In the genomic region with DNA sequence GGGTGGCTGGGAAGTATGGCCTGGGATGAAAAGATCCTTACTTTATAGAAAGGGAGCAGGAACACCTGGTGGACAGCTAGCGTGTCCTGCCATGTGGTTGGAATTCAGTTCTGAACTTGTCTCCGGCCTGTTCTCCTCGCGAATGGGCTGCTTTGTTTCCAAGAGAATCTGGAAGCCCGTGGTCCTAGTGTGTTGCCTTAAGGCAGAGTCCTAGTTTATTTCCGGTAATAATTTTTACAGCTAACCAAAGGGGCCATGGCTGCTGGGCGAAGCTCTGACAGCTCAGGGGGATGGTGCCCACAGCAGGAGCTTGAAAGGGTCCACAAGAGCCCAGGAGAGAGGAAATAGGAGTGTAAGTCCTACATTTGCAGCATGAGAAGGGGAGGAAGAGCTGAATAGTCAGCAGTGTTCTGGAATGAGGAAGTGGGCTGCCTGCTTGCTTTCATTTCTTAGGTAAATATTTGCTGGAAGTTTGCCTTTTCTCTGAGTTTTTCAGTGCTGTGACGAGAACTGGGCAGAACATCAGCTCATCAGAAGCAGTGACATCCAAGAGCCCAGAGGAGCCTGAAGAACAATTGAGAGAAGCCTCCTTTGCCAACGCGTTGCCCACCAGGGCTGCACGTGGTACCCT, we compare ENCODE assay signal across 14 cellular contexts. TPM values are rescaled to one million over a fixed set of nuclear protein-coding genes. Genes with fewer than 3 reads are reported as not detected.
A peak's percentile ranks its signal among the peaks of the same experiment; 100 is the strongest.
DNase-seq lines count a peak whose midpoint lies in the region; ATAC-seq and TF ChIP-seq lines count a peak whose summit lies in the region.
"Had no signal": no experiment of that assay in that cellular context is flagged by ENCODE, and none has a peak within 500 bp of the region (broad histone marks: within the 10 kb centered on the region; RNA-seq: fewer than 3 reads in every experiment).

No MANE protein-coding gene starts in this region.

- ATAC-seq in GM21381 (IDR thresholded peaks at IDR 0.05; ENCODE audit: unreplicated experiment): peak; percentile 54
- peak; percentile 65 for ATAC-seq in left colon

- H3K4me3 Mint-ChIP-seq in glutamatergic neuron (ENCODE audit: unreplicated experiment): no peak overlapping the region
- H3K4me3 Mint-ChIP-seq: CD4-positive, CD25-positive, alpha-beta regulatory T cell had no signal

- H3K36me3 Mint-ChIP-seq in glutamatergic neuron (ENCODE audit: unreplicated experiment): peaks cover 30% of the 10 kb centered on the region
- H3K36me3 Mint-ChIP-seq: CD4-positive, CD25-positive, alpha-beta regulatory T cell had no signal

- H3K4me1 Mint-ChIP-seq in glutamatergic neuron (ENCODE audit: low read depth, unreplicated experiment): peaks cover 5% of the 10 kb centered on the region

- POLR2A ChIA-PET in RWPE1 (lab: Yijun Ruan, JAX; ENCODE audit: low non-redundant PET): no interaction called here

- H3K27me3 Mint-ChIP-seq in glutamatergic neuron (ENCODE audit: unreplicated experiment): no peaks in the 10 kb centered on the region

- no peak overlapping the region for H3K27ac Mint-ChIP-seq in glutamatergic neuron (ENCODE audit: unreplicated experiment)
- H3K27ac Mint-ChIP-seq: CD4-positive, CD25-positive, alpha-beta regulatory T cell had no signal

- DNase-seq in AG08395 (ENCODE audit: low spot score): peak; percentile 75
- DNase-seq in RWPE1 (ENCODE audit: low spot score): peak; percentile 37
- no peak for DNase-seq in left colon
- DNase-seq in NCI-H748 (lab: John Stamatoyannopoulos, UW; ENCODE audit: unreplicated experiment): no peak
- no peak for DNase-seq in superior temporal gyrus (ENCODE audit: extremely low spot score)
- no peak for DNase-seq in DMS114 treated with DMSO at 0.1 percent for 48 hours (lab: John Stamatoyannopoulos, UW; ENCODE audit: unreplicated experiment)
- DNase-seq in glutamatergic neuron: no peak
- DNase-seq: CD4-positive, CD25-positive, alpha-beta regulatory T cell; NCI-H2081; stimulated activated CD4-positive, alpha-beta T cell treated with anti-CD3 and anti-CD28 coated beads, Interleukin-15, amount 100 ng/mL, for 24 hours; T-helper 2 cell; tibial artery had no signal

- CTCF ChIA-PET in RWPE1 (lab: Yijun Ruan, JAX): interaction anchor here (0.9 to 1.2 kb wide), 2 partner anchors 10 to 20 kb away, joined by 3 read pairs; no protein-coding TSS in a partner anchor

- no peak for TF ChIP-seq CTCF in RWPE1 (conservative IDR thresholded peaks at IDR 0.05; ENCODE audit: low read depth)
- TF ChIP-seq CTCF in glutamatergic neuron (IDR thresholded peaks at IDR 0.05; ENCODE audit: partially characterized antibody, unreplicated experiment): no peak

- no peak overlapping the region for H3K27ac ChIP-seq in RWPE1
- H3K27ac ChIP-seq: tibial artery had no signal

- H3K9me3 Mint-ChIP-seq in glutamatergic neuron (ENCODE audit: unreplicated experiment): no peaks in the 10 kb centered on the region

- intact Hi-C loops in left colon (cut with DNase I, micrococcal nuclease): no loop called here

RNA-seq across cellular contexts. Expression of gene IGFBPL1, which starts 13.1 kb away (rescaled TPM):
- total RNA-seq in left colon: under 1 TPM; 0.25 to 0.52 TPM
- 590 TPM for total RNA-seq in glutamatergic neuron (ENCODE audit: unreplicated experiment)
- total RNA-seq: CD4-positive, CD25-positive, alpha-beta regulatory T cell; lower leg skin had no signal

RNA-seq across cellular contexts. Expression of gene ALDH1B1, which starts 44.8 kb away (rescaled TPM):
- total RNA-seq in left colon (10 to 100 TPM; 34.7 to 53.9 TPM), glutamatergic neuron (ENCODE audit: unreplicated experiment) (15.3 TPM)

Comparison
In these comparisons a context has a peak if more than half of its experiments do, and no peak if none do; other contexts are left out.
1. DNase-seq: peak in AG08395 (single experiment) and RWPE1 (single experiment); none in left colon (0 of 2), NCI-H748 (single experiment), superior temporal gyrus (single experiment), DMS114 treated with DMSO at 0.1 percent for 48 hours (single experiment) and glutamatergic neuron (single experiment).
2. RNA of gene IGFBPL1, which starts 13.1 kb away (total RNA-seq): 590 TPM in glutamatergic neuron (single experiment); 0.25 to 0.52 TPM in left colon; every median in the first group is over 100 times any median in the second.